17 cellular contexts compared by ENCODE assay signal in genomic region chr10:119451305-119451896, GRCh38.
DNase-seq lines count a peak whose midpoint lies in the region; ATAC-seq, FAIRE-seq and TF ChIP-seq lines count a peak whose summit lies in the region.
"Had no signal": no experiment of that assay in that cellular context is flagged by ENCODE, and none has a peak within 500 bp of the region (broad histone marks: within the 10 kb centered on the region; RNA-seq: fewer than 3 reads in every experiment).

No MANE protein-coding gene starts in this region.

- H3K4me3 ChIP-seq in right atrium auricular region (no peak overlapping the region), PC-9 (no peak overlapping the region), HepG2 (replicated peaks in 1 of 3; ENCODE audit: insufficient read depth in 1 of 3, low read depth in 2 of 3, low read length in 3 of 3) (no peak overlapping the region), tibial artery (no peak overlapping the region)
- H3K4me3 ChIP-seq: BLaER1 treated with 17β-estradiol and CSF1 and Interleukin-3, amounts not matched to agents 10 nM and 100 nM; GM12878; GM23338 had no signal

- no peak overlapping the region for H3K27ac ChIP-seq in right atrium auricular region
- H3K27ac ChIP-seq in PC-9: 0 out of 2 replicates have a peak overlapping the region, but pooled peaks have one; percentile 32
- H3K27ac ChIP-seq in HepG2 (ENCODE audit: extremely low read length, insufficient read depth, low read length): no peak overlapping the region
- peak overlapping the region; percentile 85 to 87 for H3K27ac ChIP-seq in tibial artery

- 90% methylated on average over 15 of the region's 16 CpGs for WGBS in HepG2 (ENCODE audit: low lambda C conversion rate)

- H3K79me2 ChIP-seq in PC-9 (ENCODE audit: low read depth): no peaks in the 10 kb centered on the region
- no peaks in the 10 kb centered on the region for H3K79me2 ChIP-seq in HepG2 (ENCODE audit: insufficient read depth, low read length)

- peak; percentile 16 for DNase-seq in Right ventricle myocardium superior
- DNase-seq in right atrium auricular region (ENCODE audit: low spot score): no peak
- no peak for DNase-seq in PC-9
- DNase-seq in HepG2 (ENCODE audit: low spot score): no peak
- no peak for DNase-seq in tibial artery
- DNase-seq in AML-193 (lab: John Stamatoyannopoulos, UW): no peak
- DNase-seq: 8988T; Calu3; CD4-positive, CD25-positive, alpha-beta regulatory T cell; DMS 273 treated with DMSO at 0.1 percent for 48 hours; H9 had no signal

- no peak overlapping the region for H2AFZ ChIP-seq in PC-9
- no peak overlapping the region for H2AFZ ChIP-seq in HepG2 (ENCODE audit: low read length)
- H2AFZ ChIP-seq: GM23338 had no signal

- H3K4me2 ChIP-seq in PC-9 (peak overlapping the region; percentile 62), HepG2 (ENCODE audit: low read depth, low read length) (no peak overlapping the region)
- H3K4me2 ChIP-seq: GM23338 had no signal

- no peaks in the 10 kb centered on the region for H3K9me2 ChIP-seq in PC-9 (ENCODE audit: insufficient read depth)

- no peaks in the 10 kb centered on the region for H3K9me3 ChIP-seq in right atrium auricular region
- H3K9me3 ChIP-seq in PC-9 (ENCODE audit: insufficient read depth, low read depth): no peaks in the 10 kb centered on the region
- H3K9me3 ChIP-seq in HepG2 (ENCODE audit: low read length): no peaks in the 10 kb centered on the region
- H3K9me3 ChIP-seq in tibial artery: no peaks in the 10 kb centered on the region
- H3K9me3 ChIP-seq: BLaER1 treated with 17β-estradiol and CSF1 and Interleukin-3, amounts not matched to agents 10 nM and 100 nM had no signal

- TF ChIP-seq EP300 in HepG2 (IDR thresholded peaks at IDR 0.05; ENCODE audit: low read depth in 2 of 2, low read length in 2 of 2): no peak
- TF ChIP-seq EP300 in HepG2 (CRISPR knock-in tag; IDR thresholded peaks at IDR 0.05; ENCODE audit: borderline replicate concordance): no peak

- TF ChIP-seq CTCF in right atrium auricular region (IDR thresholded peaks at IDR 0.05): no peak
- no peak for TF ChIP-seq CTCF in PC-9 (conservative IDR thresholded peaks at IDR 0.05)
- no peak for TF ChIP-seq CTCF in HepG2 (CRISPR knock-in tag; IDR thresholded peaks at IDR 0.05)
- TF ChIP-seq CTCF in tibial artery (IDR thresholded peaks at IDR 0.05): no peak

- peaks cover 9% of the 10 kb centered on the region for H3F3A ChIP-seq in PC-9 (ENCODE audit: insufficient read depth, low read depth)

- H3K4me1 ChIP-seq in right atrium auricular region (no peaks in the 10 kb centered on the region), PC-9 (replicated peaks; ENCODE audit: insufficient read depth) (peaks cover 31% of the 10 kb centered on the region), HepG2 (ENCODE audit: insufficient read depth, low read length) (peaks cover 8% of the 10 kb centered on the region), tibial artery (peaks cover 0 to 27% (median 17%) of the 10 kb centered on the region in 4 donors)

- intact Hi-C loops in Right ventricle myocardium superior (cut with DNase I): no loop called here
- intact Hi-C loops in PC-9 (cut with micrococcal nuclease; ENCODE audit: unreplicated experiment): loop anchor here (2.0 kb wide), 1 partner anchor 71 kb away; no protein-coding TSS in a partner anchor
- intact Hi-C loops in HepG2 (cut with micrococcal nuclease; ENCODE audit: unreplicated experiment): no loop called here
- intact Hi-C loops in tibial artery (cut with DNase I; ENCODE audit: low total_unique reads): no loop called here

- TF ChIP-seq RAD21 in HepG2 (CRISPR knock-in tag; IDR thresholded peaks at IDR 0.05): no peak

- POLR2A ChIA-PET in PC-9 (lab: Charles Lee; ENCODE audit: unreplicated experiment): no interaction called here
- POLR2A ChIA-PET in HepG2 (lab: Yijun Ruan, JAX): no interaction called here

- peaks cover 66% of the 10 kb centered on the region for H3K36me3 ChIP-seq in right atrium auricular region
- no peaks in the 10 kb centered on the region for H3K36me3 ChIP-seq in PC-9 (ENCODE audit: low read depth)
- peaks cover 0 to 5% of the 10 kb centered on the region in 2 experiments; a peak in 2 of 5 replicates for H3K36me3 ChIP-seq in HepG2 (replicated peaks in 1 of 2; ENCODE audit: control insufficient read depth in 1 of 2, insufficient read depth in 2 of 2, low read length in 2 of 2)
- H3K36me3 ChIP-seq in tibial artery: peaks cover 58 to 81% (median 79%) of the 10 kb centered on the region in 3 donors
- H3K36me3 ChIP-seq: BLaER1 treated with 17β-estradiol and CSF1 and Interleukin-3, amounts not matched to agents 10 nM and 100 nM had no signal

- no peak for TF ChIP-seq POLR2A in HepG2 (IDR thresholded peaks at IDR 0.05; ENCODE audit: insufficient read depth in 1 of 2, low read depth in 2 of 2, low read length in 2 of 2)

- in situ Hi-C loops in HepG2 (cut with HindIII; ENCODE audit: extremely low pct_ligation_motif_present, low pct_unique_long_range_greater_than_20kb): no loop called here

- H3K9ac ChIP-seq in HepG2 (ENCODE audit: insufficient read depth, low read depth, low read length): no peak overlapping the region

- BruUV-seq in PC-9 (replicated peaks; lab: Mats Ljungman, UMichigan): no TSS peak
- no TSS peak for BruUV-seq in HepG2 (replicated peaks; lab: Mats Ljungman, UMichigan)

- no peaks in the 10 kb centered on the region for H3K27me3 ChIP-seq in right atrium auricular region
- no peaks in the 10 kb centered on the region for H3K27me3 ChIP-seq in PC-9 (ENCODE audit: insufficient read depth, low read depth)
- no peaks in the 10 kb centered on the region for H3K27me3 ChIP-seq in HepG2 (ENCODE audit: control insufficient read depth in 1 of 2, insufficient read depth in 2 of 2, low read length in 2 of 2)
- H3K27me3 ChIP-seq in tibial artery: no peaks in the 10 kb centered on the region

- ATAC-seq in Right ventricle myocardium superior (ENCODE audit: poor library complexity): no peak
- ATAC-seq in HepG2: no peak
- ATAC-seq in HG03378 (IDR thresholded peaks at IDR 0.05; ENCODE audit: unreplicated experiment): no peak
- ATAC-seq: GM12878, GM23338 had no signal

- CTCF ChIA-PET in PC-9 (lab: Charles Lee): no interaction called here
- CTCF ChIA-PET in HepG2 (lab: Yijun Ruan, JAX; ENCODE audit: low intra/inter-chr PET ratio, low total read pairs): no interaction called here

- FAIRE-seq in HepG2 (lab: Jason Lieb, UNC): no peak
- FAIRE-seq: GM12878, GM18507, HTR-8/SVneo had no signal

- H4K20me1 ChIP-seq in PC-9 (ENCODE audit: insufficient read depth) (no peaks in the 10 kb centered on the region), HepG2 (ENCODE audit: insufficient read depth, low read length) (no peaks in the 10 kb centered on the region)
- H4K20me1 ChIP-seq: BLaER1 treated with 17β-estradiol and CSF1 and Interleukin-3, amounts not matched to agents 10 nM and 100 nM had no signal

TF ChIP-seq in HepG2, 621 proteins besides CTCF, POLR2A, EP300 and RAD21:
- TF ChIP-seq, protein P1, sequence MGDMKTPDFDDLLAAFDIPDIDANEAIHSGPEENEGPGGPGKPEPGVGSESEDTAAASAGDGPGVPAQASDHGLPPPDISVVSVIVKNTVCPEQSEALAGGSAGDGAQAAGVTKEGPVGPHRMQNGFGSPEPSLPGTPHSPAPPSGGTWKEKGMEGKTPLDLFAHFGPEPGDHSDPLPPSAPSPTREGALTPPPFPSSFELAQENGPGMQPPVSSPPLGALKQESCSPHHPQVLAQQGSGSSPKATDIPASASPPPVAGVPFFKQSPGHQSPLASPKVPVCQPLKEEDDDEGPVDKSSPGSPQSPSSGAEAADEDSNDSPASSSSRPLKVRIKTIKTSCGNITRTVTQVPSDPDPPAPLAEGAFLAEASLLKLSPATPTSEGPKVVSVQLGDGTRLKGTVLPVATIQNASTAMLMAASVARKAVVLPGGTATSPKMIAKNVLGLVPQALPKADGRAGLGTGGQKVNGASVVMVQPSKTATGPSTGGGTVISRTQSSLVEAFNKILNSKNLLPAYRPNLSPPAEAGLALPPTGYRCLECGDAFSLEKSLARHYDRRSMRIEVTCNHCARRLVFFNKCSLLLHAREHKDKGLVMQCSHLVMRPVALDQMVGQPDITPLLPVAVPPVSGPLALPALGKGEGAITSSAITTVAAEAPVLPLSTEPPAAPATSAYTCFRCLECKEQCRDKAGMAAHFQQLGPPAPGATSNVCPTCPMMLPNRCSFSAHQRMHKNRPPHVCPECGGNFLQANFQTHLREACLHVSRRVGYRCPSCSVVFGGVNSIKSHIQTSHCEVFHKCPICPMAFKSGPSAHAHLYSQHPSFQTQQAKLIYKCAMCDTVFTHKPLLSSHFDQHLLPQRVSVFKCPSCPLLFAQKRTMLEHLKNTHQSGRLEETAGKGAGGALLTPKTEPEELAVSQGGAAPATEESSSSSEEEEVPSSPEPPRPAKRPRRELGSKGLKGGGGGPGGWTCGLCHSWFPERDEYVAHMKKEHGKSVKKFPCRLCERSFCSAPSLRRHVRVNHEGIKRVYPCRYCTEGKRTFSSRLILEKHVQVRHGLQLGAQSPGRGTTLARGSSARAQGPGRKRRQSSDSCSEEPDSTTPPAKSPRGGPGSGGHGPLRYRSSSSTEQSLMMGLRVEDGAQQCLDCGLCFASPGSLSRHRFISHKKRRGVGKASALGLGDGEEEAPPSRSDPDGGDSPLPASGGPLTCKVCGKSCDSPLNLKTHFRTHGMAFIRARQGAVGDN (CRISPR knock-in tag; IDR thresholded peaks at IDR 0.05): peak; percentile 64
- peak; percentile 34; the same call in 1 of the 2 replicates for TF ChIP-seq HNF4A (CRISPR knock-in tag; IDR thresholded peaks at IDR 0.05)
- peak; percentile 98 for TF ChIP-seq ZSCAN25 (CRISPR knock-in tag; IDR thresholded peaks at IDR 0.05)
- no peak for TF ChIP-seq NCOR1 (IDR thresholded peaks at IDR 0.05; ENCODE audit: borderline replicate concordance, low read length)
- TF ChIP-seq, protein P2, sequence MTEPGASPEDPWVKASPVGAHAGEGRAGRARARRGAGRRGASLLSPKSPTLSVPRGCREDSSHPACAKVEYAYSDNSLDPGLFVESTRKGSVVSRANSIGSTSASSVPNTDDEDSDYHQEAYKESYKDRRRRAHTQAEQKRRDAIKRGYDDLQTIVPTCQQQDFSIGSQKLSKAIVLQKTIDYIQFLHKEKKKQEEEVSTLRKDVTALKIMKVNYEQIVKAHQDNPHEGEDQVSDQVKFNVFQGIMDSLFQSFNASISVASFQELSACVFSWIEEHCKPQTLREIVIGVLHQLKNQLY (CRISPR knock-in tag; IDR thresholded peaks at IDR 0.05): peak; percentile 18; the same call in 1 of the 2 replicates

Comparison
In these comparisons a context has a peak if more than half of its experiments do, and no peak if none do; other contexts are left out.
1. H3K27ac ChIP-seq: peak in PC-9 (single experiment) and tibial artery (2 of 2); none in right atrium auricular region (0 of 2) and HepG2 (single experiment).